ENCODE assay signal across 25 cellular contexts in genomic region chr17:27579897-27580321, GRCh38. TPM values are rescaled to one million over a fixed set of nuclear protein-coding genes. Genes with fewer than 3 reads are reported as not detected.
A peak's percentile ranks its signal among the peaks of the same experiment; 100 is the strongest.
DNase-seq lines count a peak whose midpoint lies in the region; ATAC-seq, FAIRE-seq and TF ChIP-seq lines count a peak whose summit lies in the region.
"Had no signal": no experiment of that assay in that cellular context is flagged by ENCODE, and none has a peak within 500 bp of the region (broad histone marks: within the 10 kb centered on the region; RNA-seq: fewer than 3 reads in every experiment).

No MANE protein-coding gene starts in this region.

- no peaks in the 10 kb centered on the region for H3K9me2 ChIP-seq in PC-3 (replicated peaks; ENCODE audit: low read length)

- H3K27ac Mint-ChIP-seq in activated T-cell treated with anti-CD3 and anti-CD28 coated beads, Interleukin-2, amount 50 U/mL, for 24 hours: peak overlapping the region; percentile 91
- peak overlapping the region; percentile 83 for H3K27ac Mint-ChIP-seq in stimulated activated effector memory CD8-positive, alpha-beta T cell treated with anti-CD3 and anti-CD28 coated beads, Interleukin-12 subunit alpha, Interleukin-12 subunit beta, amount 100 ng/mL, for 72 hours
- H3K27ac Mint-ChIP-seq: activated B cell treated with CpG ODN at 0.5 μM for 24 hours had no signal

- H2AFZ ChIP-seq in PC-3 (ENCODE audit: low read length) (no peak overlapping the region), K562 (ENCODE audit: low read depth, low read length) (no peak overlapping the region)

- H3K79me2 ChIP-seq in PC-3 (ENCODE audit: low read length): no peaks in the 10 kb centered on the region
- peaks cover 50% of the 10 kb centered on the region for H3K79me2 ChIP-seq in K562 (ENCODE audit: control insufficient read depth, insufficient read depth, low read length)

- no peaks in the 10 kb centered on the region for H4K20me1 ChIP-seq in PC-3 (ENCODE audit: low read length)
- no peaks in the 10 kb centered on the region for H4K20me1 ChIP-seq in K562 (replicated peaks; ENCODE audit: control insufficient read depth, insufficient read depth, low read length)

- H3K9ac ChIP-seq in PC-3 (ENCODE audit: low read length): no peak overlapping the region
- H3K9ac ChIP-seq in K562 (ENCODE audit: insufficient read depth in 1 of 2, low read depth in 2 of 2, low read length in 2 of 2): no peak overlapping the region

- no peak for TF ChIP-seq CTCF in PC-3 (conservative IDR thresholded peaks at IDR 0.05; ENCODE audit: low read depth, low read length)
- no peak for TF ChIP-seq CTCF in K562 (IDR thresholded peaks at IDR 0.05 in 2 of 3, conservative IDR thresholded peaks at IDR 0.05 in 1 of 3; ENCODE audit: insufficient read depth in 2 of 3, low read depth in 1 of 3, low read length in 3 of 3)

- in situ Hi-C loops in K562 (cut with MboI): no loop called here

- peak overlapping the region; percentile 28 for H3K4me3 Mint-ChIP-seq in activated T-cell treated with anti-CD3 and anti-CD28 coated beads, Interleukin-2, amount 50 U/mL, for 24 hours
- H3K4me3 Mint-ChIP-seq in stimulated activated effector memory CD8-positive, alpha-beta T cell treated with anti-CD3 and anti-CD28 coated beads, Interleukin-12 subunit alpha, Interleukin-12 subunit beta, amount 100 ng/mL, for 72 hours: peak overlapping the region; percentile 48
- H3K4me3 Mint-ChIP-seq: activated B cell treated with CpG ODN at 0.5 μM for 24 hours had no signal

- peaks cover 60% of the 10 kb centered on the region for H3K4me1 Mint-ChIP-seq in activated T-cell treated with anti-CD3 and anti-CD28 coated beads, Interleukin-2, amount 50 U/mL, for 24 hours (ENCODE audit: low read depth)
- H3K4me1 Mint-ChIP-seq in stimulated activated effector memory CD8-positive, alpha-beta T cell treated with anti-CD3 and anti-CD28 coated beads, Interleukin-12 subunit alpha, Interleukin-12 subunit beta, amount 100 ng/mL, for 72 hours: peaks cover 65% of the 10 kb centered on the region

- H3K27ac ChIP-seq in PC-3 (ENCODE audit: low read length) (no peak overlapping the region), K562 (ENCODE audit: extremely low read depth, low read depth, low read length) (peak overlapping the region; percentile 57; the same call in 2 of the 3 replicates)
- no peak overlapping the region for H3K27ac ChIP-seq in effector memory CD4-positive, alpha-beta T cell (ENCODE audit: insufficient read depth, low read length, poor library complexity, severe bottlenecking)
- H3K27ac ChIP-seq: sigmoid colon, testis had no signal

- no peak for TF ChIP-seq POLR2A in K562 (conservative IDR thresholded peaks at IDR 0.05)

- no peak for TF ChIP-seq RAD21 in K562 (CRISPR knock-in tag; conservative IDR thresholded peaks at IDR 0.05 in 1 of 2, IDR thresholded peaks at IDR 0.05 in 1 of 2)

- intact Hi-C loops in PC-3 (cut with micrococcal nuclease): no loop called here
- intact Hi-C loops in K562 (cut with micrococcal nuclease): loop anchor here (10.0 kb wide), 3 partner anchors 85 to 495 kb away; no protein-coding TSS in a partner anchor

- H3K4me3 ChIP-seq in PC-3 (ENCODE audit: low read length): no peak overlapping the region
- H3K4me3 ChIP-seq in K562: no peak overlapping the region
- H3K4me3 ChIP-seq in effector memory CD4-positive, alpha-beta T cell (ENCODE audit: insufficient read depth, low read depth, low read length, poor library complexity, severe bottlenecking): no peak overlapping the region
- H3K4me3 ChIP-seq: lung, pancreas, sigmoid colon, testis had no signal

- H3K9me3 ChIP-seq in PC-3 (ENCODE audit: low read length) (no peaks in the 10 kb centered on the region), K562 (replicated peaks; ENCODE audit: control insufficient read depth, insufficient read depth, low read depth, low read length) (no peaks in the 10 kb centered on the region)
- no peaks in the 10 kb centered on the region for H3K9me3 ChIP-seq in effector memory CD4-positive, alpha-beta T cell (ENCODE audit: control insufficient read depth, low read length)
- H3K9me3 ChIP-seq: pancreas, sigmoid colon, testis had no signal

- TF ChIP-seq EP300 in K562 (IDR thresholded peaks at IDR 0.05; ENCODE audit: low read length): no peak

- H3K9me3 Mint-ChIP-seq in activated T-cell treated with anti-CD3 and anti-CD28 coated beads, Interleukin-2, amount 50 U/mL, for 24 hours: no peaks in the 10 kb centered on the region
- no peaks in the 10 kb centered on the region for H3K9me3 Mint-ChIP-seq in stimulated activated effector memory CD8-positive, alpha-beta T cell treated with anti-CD3 and anti-CD28 coated beads, Interleukin-12 subunit alpha, Interleukin-12 subunit beta, amount 100 ng/mL, for 72 hours
- H3K9me3 Mint-ChIP-seq: activated B cell treated with CpG ODN at 0.5 μM for 24 hours had no signal

- no peak for DNase-seq in activated T-cell treated with anti-CD3 and anti-CD28 coated beads, Interleukin-2, amount 50 U/mL, for 24 hours
- no peak for DNase-seq in activated T-cell treated with anti-CD3 and anti-CD28 coated beads, Interleukin-2, amount 50 U/mL, for 1 hour
- peak; percentile 11 for DNase-seq in PC-3
- DNase-seq in K562 (ENCODE audit: extremely low read depth in 1 of 4, low spot score in 3 of 4): peak; percentile 50 to 62 (median 56)
- DNase-seq in stimulated activated effector memory CD8-positive, alpha-beta T cell treated with anti-CD3 and anti-CD28 coated beads, Interleukin-12 subunit alpha, Interleukin-12 subunit beta, amount 100 ng/mL, for 72 hours (ENCODE audit: low spot score in 2 of 2): peak in 1 of 2 donors; percentile 67
- DNase-seq in effector memory CD4-positive, alpha-beta T cell: no peak
- DNase-seq in SIG-M5 (lab: John Stamatoyannopoulos, UW): no peak
- DNase-seq: activated B cell treated with CpG ODN at 0.5 μM for 24 hours; anterior cingulate cortex; C1 segment of cervical spinal cord; DMS 273 treated with DMSO at 0.1 percent for 48 hours; effector CD8-positive, alpha-beta T cell; GDM1; hippocampal formation; NCI-H1417; NCI-H774; sigmoid colon; stimulated activated CD4-positive, alpha-beta T cell treated with anti-CD3 and anti-CD28 coated beads, Interleukin-4, amount 100 ng/mL, for 24 hours; testis had no signal

- 42% methylated on average over 4 of the region's 4 CpGs for WGBS in K562 (ENCODE audit: insufficient coverage, low coverage, missing lambda C conversion rate)

- no peaks in the 10 kb centered on the region for H3K36me3 ChIP-seq in PC-3 (ENCODE audit: low read depth, low read length)
- H3K36me3 ChIP-seq in K562 (ENCODE audit: control insufficient read depth, insufficient read depth, low read length): peaks cover 52% of the 10 kb centered on the region; the same call in 2 of the 3 replicates
- no peaks in the 10 kb centered on the region for H3K36me3 ChIP-seq in effector memory CD4-positive, alpha-beta T cell (ENCODE audit: control insufficient read depth, insufficient read depth, low read length)

- no peak for ATAC-seq in PC-3
- ATAC-seq in K562: no peak
- peak; percentile 80 for ATAC-seq in stimulated activated effector memory CD8-positive, alpha-beta T cell treated with anti-CD3 and anti-CD28 coated beads, Interleukin-12 subunit alpha, Interleukin-12 subunit beta, amount 100 ng/mL, for 72 hours
- ATAC-seq in HG03378 (IDR thresholded peaks at IDR 0.05; ENCODE audit: unreplicated experiment): no peak

- CTCF ChIA-PET in PC-3 (lab: Charles Lee) (no interaction called here), K562 (lab: Yijun Ruan, JAX; ENCODE audit: low intra/inter-chr PET ratio) (no interaction called here)

- H3K4me2 ChIP-seq in PC-3 (ENCODE audit: low read length): no peak overlapping the region
- H3K4me2 ChIP-seq in K562 (ENCODE audit: insufficient read depth, low read length): 0 out of 2 replicates have a peak overlapping the region, but pooled peaks have one; percentile 1

- H3K36me3 Mint-ChIP-seq in activated T-cell treated with anti-CD3 and anti-CD28 coated beads, Interleukin-2, amount 50 U/mL, for 24 hours (ENCODE audit: low read depth): peaks cover 92% of the 10 kb centered on the region
- peaks cover 25% of the 10 kb centered on the region for H3K36me3 Mint-ChIP-seq in stimulated activated effector memory CD8-positive, alpha-beta T cell treated with anti-CD3 and anti-CD28 coated beads, Interleukin-12 subunit alpha, Interleukin-12 subunit beta, amount 100 ng/mL, for 72 hours

- POLR2A ChIA-PET in PC-3 (lab: Charles Lee; ENCODE audit: unreplicated experiment) (no interaction called here), K562 (lab: Yijun Ruan, JAX) (interaction anchor here (0.5 to 1.5 kb wide), 5 partner anchors 9 to 849 kb away, joined by 3 to 8 read pairs (median 3); no protein-coding TSS in a partner anchor)

- peaks cover 13% of the 10 kb centered on the region; the same call in 1 of the 2 replicates for H3K4me1 ChIP-seq in PC-3 (ENCODE audit: insufficient read depth, low read length)
- peaks cover 54 to 65% of the 10 kb centered on the region in 2 experiments for H3K4me1 ChIP-seq in K562 (replicated peaks in 1 of 2; ENCODE audit: control insufficient read depth in 2 of 2, insufficient read depth in 2 of 2, low read length in 2 of 2)
- no peaks in the 10 kb centered on the region for H3K4me1 ChIP-seq in effector memory CD4-positive, alpha-beta T cell (ENCODE audit: control insufficient read depth, insufficient read depth, low read length, poor library complexity, severe bottlenecking)

- H3K9me1 ChIP-seq in K562 (ENCODE audit: control insufficient read depth, insufficient read depth, low read length): no peaks in the 10 kb centered on the region

- no peaks in the 10 kb centered on the region for H3K27me3 Mint-ChIP-seq in activated T-cell treated with anti-CD3 and anti-CD28 coated beads, Interleukin-2, amount 50 U/mL, for 24 hours
- H3K27me3 Mint-ChIP-seq: activated B cell treated with CpG ODN at 0.5 μM for 24 hours had no signal

- no peaks in the 10 kb centered on the region for H3K27me3 ChIP-seq in PC-3 (ENCODE audit: low read length)
- no peaks in the 10 kb centered on the region for H3K27me3 ChIP-seq in K562 (ENCODE audit: control insufficient read depth in 2 of 2, insufficient read depth in 2 of 2, low read length in 2 of 2)
- H3K27me3 ChIP-seq in effector memory CD4-positive, alpha-beta T cell (replicated peaks; ENCODE audit: control insufficient read depth, insufficient read depth, low read length, poor library complexity, severe bottlenecking): no peaks in the 10 kb centered on the region
- H3K27me3 ChIP-seq: pancreas, sigmoid colon, testis had no signal

- peak; percentile 44 for FAIRE-seq in K562 (lab: Jason Lieb, UNC)
- FAIRE-seq: GM12891, keratinocyte, pancreas had no signal

- BruUV-seq in PC-3 (replicated peaks; lab: Mats Ljungman, UMichigan) (no TSS peak), K562 (replicated peaks; lab: Mats Ljungman, UMichigan) (no TSS peak)

- no peaks in the 10 kb centered on the region for H3F3A ChIP-seq in PC-3 (ENCODE audit: low read length, unreplicated experiment)

RNA-seq across cellular contexts. Expression of gene LGALS9, which starts 51.1 kb away (rescaled TPM):
- total RNA-seq in PC-3 (2014; rRNA removed): 1.1 TPM in 1 of 2 replicates, not detected in the other
- 22.6 and 54.0 TPM in 2 replicates for total RNA-seq in K562 (2011; cell fraction: chromatin; rRNA removed; ENCODE audit: low replicate concordance)
- total RNA-seq in K562 (2011; cell fraction: nucleolus; rRNA removed): 22.5 and 24.7 TPM in 2 replicates
- 26.1 and 40.6 TPM in 2 replicates for total RNA-seq in K562 (2011; cell fraction: nucleoplasm; rRNA removed)
- 2.8 and 3.0 TPM in 2 replicates for total RNA-seq in K562 (2014; rRNA removed)
- 1.7 and 2.0 TPM in 2 replicates for total RNA-seq in K562 (2014; rRNA removed; fragmentation: Illumina TruSeq; extraction: Trizol)
- 3.7 and 4.8 TPM in 2 replicates for total RNA-seq in K562 (2015; rRNA removed; fragmentation: Illumina TruSeq; extraction: Trizol)
- total RNA-seq in K562 (2021): 4.6 and 5.0 TPM in 2 replicates
- 1.5 and 7.3 TPM in 2 replicates for polyA plus RNA-seq in K562 (2011; rRNA removed)
- polyA plus RNA-seq in K562 (2011; cell fraction: cytosol; rRNA removed): 3.5 and 4.4 TPM in 2 replicates
- 11.1 and 15.7 TPM in 2 replicates for polyA plus RNA-seq in K562 (2011; cell fraction: nucleus; rRNA removed)
- 9.1 and 14.2 TPM in 2 replicates for polyA plus RNA-seq in K562 (2012)
- polyA plus RNA-seq in K562 (2014; fragmentation: Illumina TruSeq; extraction: Trizol): 3.8 and 5.8 TPM in 2 replicates
- polyA plus RNA-seq in K562 (2014; fragmentation: Nextera tagmentation; extraction: Ambion mirVana): under 1 TPM; 0.45 to 0.77 TPM
- polyA plus RNA-seq in K562 (2014; rRNA removed): 5.6 and 6.9 TPM in 2 replicates
- 3.0 and 4.4 TPM in 2 replicates for polyA minus RNA-seq in K562 (2011; rRNA and poly(A)+ RNA removed)
- 1.9 and 2.5 TPM in 2 replicates for polyA minus RNA-seq in K562 (2011; cell fraction: cytosol; rRNA and poly(A)+ RNA removed)
- polyA minus RNA-seq in K562 (2011; cell fraction: nucleus; rRNA and poly(A)+ RNA removed): 3.1 and 7.2 TPM in 2 replicates
- total RNA-seq: SK-MEL-5 had no signal

Comparison
In these comparisons a context has a peak if more than half of its experiments do, and no peak if none do; other contexts are left out.
1. DNase-seq: peak in PC-3 (single experiment) and K562 (4 of 4); none in activated T-cell treated with anti-CD3 and anti-CD28 coated beads, Interleukin-2, amount 50 U/mL, for 24 hours (single experiment), activated T-cell treated with anti-CD3 and anti-CD28 coated beads, Interleukin-2, amount 50 U/mL, for 1 hour (single experiment), effector memory CD4-positive, alpha-beta T cell (0 of 3) and SIG-M5 (single experiment).